ENCODE assay signal across 1 cellular context in the genomic region with DNA sequence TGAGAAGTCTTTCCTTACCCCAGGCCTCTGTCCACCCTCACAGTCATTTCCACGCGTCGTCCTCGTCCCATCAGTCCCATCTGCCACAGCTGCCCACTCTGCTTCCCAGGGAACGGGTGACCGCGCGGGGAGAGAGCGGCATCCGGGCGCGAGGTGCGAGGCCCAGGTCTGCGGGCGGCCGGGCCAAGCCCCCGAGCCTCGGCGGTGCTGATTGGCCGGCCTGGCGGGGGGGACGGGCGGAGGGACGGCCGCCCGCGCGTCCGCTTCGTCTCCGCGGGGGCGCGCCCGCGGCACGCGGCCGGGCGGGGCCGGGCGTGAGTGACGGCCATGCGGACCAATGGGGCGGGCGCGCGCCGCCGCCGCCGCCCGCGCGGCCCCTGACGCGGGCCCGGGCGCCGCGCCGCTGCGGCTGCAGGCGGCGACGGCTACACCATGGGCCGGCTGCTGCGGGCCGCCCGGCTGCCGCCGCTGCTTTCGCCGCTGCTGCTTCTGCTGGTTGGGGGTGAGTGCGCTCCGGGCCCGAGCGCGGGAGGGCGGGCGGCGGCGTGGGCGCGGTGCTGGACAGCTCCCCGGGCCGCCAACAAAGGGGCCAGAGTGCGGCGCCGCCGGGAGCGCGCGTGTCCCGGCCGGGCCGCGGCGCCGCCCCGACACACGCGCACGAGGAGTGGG.
TF ChIP-seq lines count a peak whose summit lies in the region.

A gene with protein sequence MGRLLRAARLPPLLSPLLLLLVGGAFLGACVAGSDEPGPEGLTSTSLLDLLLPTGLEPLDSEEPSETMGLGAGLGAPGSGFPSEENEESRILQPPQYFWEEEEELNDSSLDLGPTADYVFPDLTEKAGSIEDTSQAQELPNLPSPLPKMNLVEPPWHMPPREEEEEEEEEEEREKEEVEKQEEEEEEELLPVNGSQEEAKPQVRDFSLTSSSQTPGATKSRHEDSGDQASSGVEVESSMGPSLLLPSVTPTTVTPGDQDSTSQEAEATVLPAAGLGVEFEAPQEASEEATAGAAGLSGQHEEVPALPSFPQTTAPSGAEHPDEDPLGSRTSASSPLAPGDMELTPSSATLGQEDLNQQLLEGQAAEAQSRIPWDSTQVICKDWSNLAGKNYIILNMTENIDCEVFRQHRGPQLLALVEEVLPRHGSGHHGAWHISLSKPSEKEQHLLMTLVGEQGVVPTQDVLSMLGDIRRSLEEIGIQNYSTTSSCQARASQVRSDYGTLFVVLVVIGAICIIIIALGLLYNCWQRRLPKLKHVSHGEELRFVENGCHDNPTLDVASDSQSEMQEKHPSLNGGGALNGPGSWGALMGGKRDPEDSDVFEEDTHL (plus strand): TSS at position 398 of the 669 bp plus-strand sequence. CDS start 35 bp downstream, at position 433.

TF ChIP-seq in HepG2, 621 proteins besides CTCF, POLR2A, EP300 and RAD21 (continued from another document and continues in another):
- TF ChIP-seq, protein P1, sequence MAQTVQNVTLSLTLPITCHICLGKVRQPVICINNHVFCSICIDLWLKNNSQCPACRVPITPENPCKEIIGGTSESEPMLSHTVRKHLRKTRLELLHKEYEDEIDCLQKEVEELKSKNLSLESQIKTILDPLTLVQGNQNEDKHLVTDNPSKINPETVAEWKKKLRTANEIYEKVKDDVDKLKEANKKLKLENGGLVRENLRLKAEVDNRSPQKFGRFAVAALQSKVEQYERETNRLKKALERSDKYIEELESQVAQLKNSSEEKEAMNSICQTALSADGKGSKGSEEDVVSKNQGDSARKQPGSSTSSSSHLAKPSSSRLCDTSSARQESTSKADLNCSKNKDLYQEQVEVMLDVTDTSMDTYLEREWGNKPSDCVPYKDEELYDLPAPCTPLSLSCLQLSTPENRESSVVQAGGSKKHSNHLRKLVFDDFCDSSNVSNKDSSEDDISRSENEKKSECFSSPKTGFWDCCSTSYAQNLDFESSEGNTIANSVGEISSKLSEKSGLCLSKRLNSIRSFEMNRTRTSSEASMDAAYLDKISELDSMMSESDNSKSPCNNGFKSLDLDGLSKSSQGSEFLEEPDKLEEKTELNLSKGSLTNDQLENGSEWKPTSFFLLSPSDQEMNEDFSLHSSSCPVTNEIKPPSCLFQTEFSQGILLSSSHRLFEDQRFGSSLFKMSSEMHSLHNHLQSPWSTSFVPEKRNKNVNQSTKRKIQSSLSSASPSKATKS (CRISPR knock-in tag; IDR thresholded peaks at IDR 0.05) = no peak
- peak; percentile 22 for TF ChIP-seq CHCHD3 (CRISPR knock-in tag; IDR thresholded peaks at IDR 0.05)
- no peak for TF ChIP-seq PRPF4 (IDR thresholded peaks at IDR 0.05; ENCODE audit: low read depth, low read length, poor library complexity, severe bottlenecking)
- 0 out of 2 replicates have a peak, but pooled peaks have one; percentile 15 for TF ChIP-seq ELF1 (CRISPR knock-in tag; IDR thresholded peaks at IDR 0.05)
- TF ChIP-seq KLF15 (CRISPR knock-in tag; IDR thresholded peaks at IDR 0.05; ENCODE audit: borderline replicate concordance) = peak; percentile 82; the same call in 1 of the 2 replicates
- TF ChIP-seq, protein P2, sequence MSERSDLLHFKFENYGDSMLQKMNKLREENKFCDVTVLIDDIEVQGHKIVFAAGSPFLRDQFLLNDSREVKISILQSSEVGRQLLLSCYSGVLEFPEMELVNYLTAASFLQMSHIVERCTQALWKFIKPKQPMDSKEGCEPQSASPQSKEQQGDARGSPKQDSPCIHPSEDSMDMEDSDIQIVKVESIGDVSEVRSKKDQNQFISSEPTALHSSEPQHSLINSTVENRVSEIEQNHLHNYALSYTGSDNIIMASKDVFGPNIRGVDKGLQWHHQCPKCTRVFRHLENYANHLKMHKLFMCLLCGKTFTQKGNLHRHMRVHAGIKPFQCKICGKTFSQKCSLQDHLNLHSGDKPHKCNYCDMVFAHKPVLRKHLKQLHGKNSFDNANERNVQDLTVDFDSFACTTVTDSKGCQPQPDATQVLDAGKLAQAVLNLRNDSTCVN (CRISPR knock-in tag; IDR thresholded peaks at IDR 0.05; ENCODE audit: borderline replicate concordance) = no peak
- TF ChIP-seq ZNF616 (CRISPR knock-in tag; IDR thresholded peaks at IDR 0.05; ENCODE audit: low read depth) = peak; percentile 71; the same call in 1 of the 2 replicates
- peak; percentile 93 for TF ChIP-seq SALL1 (CRISPR knock-in tag; IDR thresholded peaks at IDR 0.05)
- no peak for TF ChIP-seq ZZZ3 (CRISPR knock-in tag; IDR thresholded peaks at IDR 0.05; ENCODE audit: borderline replicate concordance)
- no peak for TF ChIP-seq ADNP (CRISPR knock-in tag; IDR thresholded peaks at IDR 0.05)
- TF ChIP-seq BHLHE40 (IDR thresholded peaks at IDR 0.05; ENCODE audit: low read length) = no peak; the same call in 1 of the 2 replicates
- peak; percentile 91 for TF ChIP-seq ATF7-NPFF (CRISPR knock-in tag; IDR thresholded peaks at IDR 0.05; ENCODE audit: low read depth)
- TF ChIP-seq ZNF629 (CRISPR knock-in tag; conservative IDR thresholded peaks at IDR 0.05) = no peak
- TF ChIP-seq RFX3 (CRISPR knock-in tag; IDR thresholded peaks at IDR 0.05) = no peak
- TF ChIP-seq, protein P3, sequence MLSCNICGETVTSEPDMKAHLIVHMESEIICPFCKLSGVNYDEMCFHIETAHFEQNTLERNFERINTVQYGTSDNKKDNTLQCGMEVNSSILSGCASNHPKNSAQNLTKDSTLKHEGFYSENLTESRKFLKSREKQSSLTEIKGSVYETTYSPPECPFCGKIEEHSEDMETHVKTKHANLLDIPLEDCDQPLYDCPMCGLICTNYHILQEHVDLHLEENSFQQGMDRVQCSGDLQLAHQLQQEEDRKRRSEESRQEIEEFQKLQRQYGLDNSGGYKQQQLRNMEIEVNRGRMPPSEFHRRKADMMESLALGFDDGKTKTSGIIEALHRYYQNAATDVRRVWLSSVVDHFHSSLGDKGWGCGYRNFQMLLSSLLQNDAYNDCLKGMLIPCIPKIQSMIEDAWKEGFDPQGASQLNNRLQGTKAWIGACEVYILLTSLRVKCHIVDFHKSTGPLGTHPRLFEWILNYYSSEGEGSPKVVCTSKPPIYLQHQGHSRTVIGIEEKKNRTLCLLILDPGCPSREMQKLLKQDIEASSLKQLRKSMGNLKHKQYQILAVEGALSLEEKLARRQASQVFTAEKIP (CRISPR knock-in tag; IDR thresholded peaks at IDR 0.05; ENCODE audit: borderline replicate concordance) = no peak
- TF ChIP-seq GTF2F1 (IDR thresholded peaks at IDR 0.05; ENCODE audit: low read length) = no peak
- TF ChIP-seq ZNF530 (CRISPR knock-in tag; IDR thresholded peaks at IDR 0.05; ENCODE audit: low read depth) = no peak
- TF ChIP-seq, protein P4, sequence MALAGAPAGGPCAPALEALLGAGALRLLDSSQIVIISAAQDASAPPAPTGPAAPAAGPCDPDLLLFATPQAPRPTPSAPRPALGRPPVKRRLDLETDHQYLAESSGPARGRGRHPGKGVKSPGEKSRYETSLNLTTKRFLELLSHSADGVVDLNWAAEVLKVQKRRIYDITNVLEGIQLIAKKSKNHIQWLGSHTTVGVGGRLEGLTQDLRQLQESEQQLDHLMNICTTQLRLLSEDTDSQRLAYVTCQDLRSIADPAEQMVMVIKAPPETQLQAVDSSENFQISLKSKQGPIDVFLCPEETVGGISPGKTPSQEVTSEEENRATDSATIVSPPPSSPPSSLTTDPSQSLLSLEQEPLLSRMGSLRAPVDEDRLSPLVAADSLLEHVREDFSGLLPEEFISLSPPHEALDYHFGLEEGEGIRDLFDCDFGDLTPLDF (CRISPR knock-in tag; IDR thresholded peaks at IDR 0.05) = no peak
- TF ChIP-seq THAP11 (CRISPR knock-in tag; IDR thresholded peaks at IDR 0.05) = peak; percentile 48
- TF ChIP-seq MTA3 (CRISPR knock-in tag; IDR thresholded peaks at IDR 0.05) = no peak
- TF ChIP-seq ZC3H13 (CRISPR knock-in tag; IDR thresholded peaks at IDR 0.05) = peak; percentile 61; the same call in 1 of the 2 replicates
- no peak for TF ChIP-seq ZNF660 (CRISPR knock-in tag; IDR thresholded peaks at IDR 0.05; ENCODE audit: borderline replicate concordance, low read depth)
- TF ChIP-seq TAF1 (CRISPR knock-in tag; IDR thresholded peaks at IDR 0.05) = no peak
- TF ChIP-seq, protein P5, sequence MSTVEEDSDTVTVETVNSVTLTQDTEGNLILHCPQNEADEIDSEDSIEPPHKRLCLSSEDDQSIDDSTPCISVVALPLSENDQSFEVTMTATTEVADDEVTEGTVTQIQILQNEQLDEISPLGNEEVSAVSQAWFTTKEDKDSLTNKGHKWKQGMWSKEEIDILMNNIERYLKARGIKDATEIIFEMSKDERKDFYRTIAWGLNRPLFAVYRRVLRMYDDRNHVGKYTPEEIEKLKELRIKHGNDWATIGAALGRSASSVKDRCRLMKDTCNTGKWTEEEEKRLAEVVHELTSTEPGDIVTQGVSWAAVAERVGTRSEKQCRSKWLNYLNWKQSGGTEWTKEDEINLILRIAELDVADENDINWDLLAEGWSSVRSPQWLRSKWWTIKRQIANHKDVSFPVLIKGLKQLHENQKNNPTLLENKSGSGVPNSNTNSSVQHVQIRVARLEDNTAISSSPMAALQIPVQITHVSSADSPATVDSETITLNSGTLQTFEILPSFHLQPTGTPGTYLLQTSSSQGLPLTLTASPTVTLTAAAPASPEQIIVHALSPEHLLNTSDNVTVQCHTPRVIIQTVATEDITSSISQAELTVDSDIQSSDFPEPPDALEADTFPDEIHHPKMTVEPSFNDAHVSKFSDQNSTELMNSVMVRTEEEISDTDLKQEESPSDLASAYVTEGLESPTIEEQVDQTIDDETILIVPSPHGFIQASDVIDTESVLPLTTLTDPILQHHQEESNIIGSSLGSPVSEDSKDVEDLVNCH (CRISPR knock-in tag; IDR thresholded peaks at IDR 0.05) = no peak
- TF ChIP-seq, protein P6, sequence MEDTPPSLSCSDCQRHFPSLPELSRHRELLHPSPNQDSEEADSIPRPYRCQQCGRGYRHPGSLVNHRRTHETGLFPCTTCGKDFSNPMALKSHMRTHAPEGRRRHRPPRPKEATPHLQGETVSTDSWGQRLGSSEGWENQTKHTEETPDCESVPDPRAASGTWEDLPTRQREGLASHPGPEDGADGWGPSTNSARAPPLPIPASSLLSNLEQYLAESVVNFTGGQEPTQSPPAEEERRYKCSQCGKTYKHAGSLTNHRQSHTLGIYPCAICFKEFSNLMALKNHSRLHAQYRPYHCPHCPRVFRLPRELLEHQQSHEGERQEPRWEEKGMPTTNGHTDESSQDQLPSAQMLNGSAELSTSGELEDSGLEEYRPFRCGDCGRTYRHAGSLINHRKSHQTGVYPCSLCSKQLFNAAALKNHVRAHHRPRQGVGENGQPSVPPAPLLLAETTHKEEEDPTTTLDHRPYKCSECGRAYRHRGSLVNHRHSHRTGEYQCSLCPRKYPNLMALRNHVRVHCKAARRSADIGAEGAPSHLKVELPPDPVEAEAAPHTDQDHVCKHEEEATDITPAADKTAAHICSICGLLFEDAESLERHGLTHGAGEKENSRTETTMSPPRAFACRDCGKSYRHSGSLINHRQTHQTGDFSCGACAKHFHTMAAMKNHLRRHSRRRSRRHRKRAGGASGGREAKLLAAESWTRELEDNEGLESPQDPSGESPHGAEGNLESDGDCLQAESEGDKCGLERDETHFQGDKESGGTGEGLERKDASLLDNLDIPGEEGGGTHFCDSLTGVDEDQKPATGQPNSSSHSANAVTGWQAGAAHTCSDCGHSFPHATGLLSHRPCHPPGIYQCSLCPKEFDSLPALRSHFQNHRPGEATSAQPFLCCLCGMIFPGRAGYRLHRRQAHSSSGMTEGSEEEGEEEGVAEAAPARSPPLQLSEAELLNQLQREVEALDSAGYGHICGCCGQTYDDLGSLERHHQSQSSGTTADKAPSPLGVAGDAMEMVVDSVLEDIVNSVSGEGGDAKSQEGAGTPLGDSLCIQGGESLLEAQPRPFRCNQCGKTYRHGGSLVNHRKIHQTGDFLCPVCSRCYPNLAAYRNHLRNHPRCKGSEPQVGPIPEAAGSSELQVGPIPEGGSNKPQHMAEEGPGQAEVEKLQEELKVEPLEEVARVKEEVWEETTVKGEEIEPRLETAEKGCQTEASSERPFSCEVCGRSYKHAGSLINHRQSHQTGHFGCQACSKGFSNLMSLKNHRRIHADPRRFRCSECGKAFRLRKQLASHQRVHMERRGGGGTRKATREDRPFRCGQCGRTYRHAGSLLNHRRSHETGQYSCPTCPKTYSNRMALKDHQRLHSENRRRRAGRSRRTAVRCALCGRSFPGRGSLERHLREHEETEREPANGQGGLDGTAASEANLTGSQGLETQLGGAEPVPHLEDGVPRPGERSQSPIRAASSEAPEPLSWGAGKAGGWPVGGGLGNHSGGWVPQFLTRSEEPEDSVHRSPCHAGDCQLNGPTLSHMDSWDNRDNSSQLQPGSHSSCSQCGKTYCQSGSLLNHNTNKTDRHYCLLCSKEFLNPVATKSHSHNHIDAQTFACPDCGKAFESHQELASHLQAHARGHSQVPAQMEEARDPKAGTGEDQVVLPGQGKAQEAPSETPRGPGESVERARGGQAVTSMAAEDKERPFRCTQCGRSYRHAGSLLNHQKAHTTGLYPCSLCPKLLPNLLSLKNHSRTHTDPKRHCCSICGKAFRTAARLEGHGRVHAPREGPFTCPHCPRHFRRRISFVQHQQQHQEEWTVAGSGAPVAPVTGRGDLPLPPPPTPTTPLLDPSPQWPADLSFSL (CRISPR knock-in tag; IDR thresholded peaks at IDR 0.05) = no peak
- no peak for TF ChIP-seq ZNF382 (CRISPR knock-in tag; IDR thresholded peaks at IDR 0.05; ENCODE audit: borderline replicate concordance)
- no peak for TF ChIP-seq HDAC6 (IDR thresholded peaks at IDR 0.05; ENCODE audit: low read depth, low read length)
- TF ChIP-seq, protein P7, sequence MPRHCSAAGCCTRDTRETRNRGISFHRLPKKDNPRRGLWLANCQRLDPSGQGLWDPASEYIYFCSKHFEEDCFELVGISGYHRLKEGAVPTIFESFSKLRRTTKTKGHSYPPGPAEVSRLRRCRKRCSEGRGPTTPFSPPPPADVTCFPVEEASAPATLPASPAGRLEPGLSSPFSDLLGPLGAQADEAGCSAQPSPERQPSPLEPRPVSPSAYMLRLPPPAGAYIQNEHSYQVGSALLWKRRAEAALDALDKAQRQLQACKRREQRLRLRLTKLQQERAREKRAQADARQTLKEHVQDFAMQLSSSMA (CRISPR knock-in tag; IDR thresholded peaks at IDR 0.05) = no peak
- TF ChIP-seq CBFB (CRISPR knock-in tag; IDR thresholded peaks at IDR 0.05) = 0 out of 2 replicates have a peak, but pooled peaks have one; percentile 39
- TF ChIP-seq, protein P8, sequence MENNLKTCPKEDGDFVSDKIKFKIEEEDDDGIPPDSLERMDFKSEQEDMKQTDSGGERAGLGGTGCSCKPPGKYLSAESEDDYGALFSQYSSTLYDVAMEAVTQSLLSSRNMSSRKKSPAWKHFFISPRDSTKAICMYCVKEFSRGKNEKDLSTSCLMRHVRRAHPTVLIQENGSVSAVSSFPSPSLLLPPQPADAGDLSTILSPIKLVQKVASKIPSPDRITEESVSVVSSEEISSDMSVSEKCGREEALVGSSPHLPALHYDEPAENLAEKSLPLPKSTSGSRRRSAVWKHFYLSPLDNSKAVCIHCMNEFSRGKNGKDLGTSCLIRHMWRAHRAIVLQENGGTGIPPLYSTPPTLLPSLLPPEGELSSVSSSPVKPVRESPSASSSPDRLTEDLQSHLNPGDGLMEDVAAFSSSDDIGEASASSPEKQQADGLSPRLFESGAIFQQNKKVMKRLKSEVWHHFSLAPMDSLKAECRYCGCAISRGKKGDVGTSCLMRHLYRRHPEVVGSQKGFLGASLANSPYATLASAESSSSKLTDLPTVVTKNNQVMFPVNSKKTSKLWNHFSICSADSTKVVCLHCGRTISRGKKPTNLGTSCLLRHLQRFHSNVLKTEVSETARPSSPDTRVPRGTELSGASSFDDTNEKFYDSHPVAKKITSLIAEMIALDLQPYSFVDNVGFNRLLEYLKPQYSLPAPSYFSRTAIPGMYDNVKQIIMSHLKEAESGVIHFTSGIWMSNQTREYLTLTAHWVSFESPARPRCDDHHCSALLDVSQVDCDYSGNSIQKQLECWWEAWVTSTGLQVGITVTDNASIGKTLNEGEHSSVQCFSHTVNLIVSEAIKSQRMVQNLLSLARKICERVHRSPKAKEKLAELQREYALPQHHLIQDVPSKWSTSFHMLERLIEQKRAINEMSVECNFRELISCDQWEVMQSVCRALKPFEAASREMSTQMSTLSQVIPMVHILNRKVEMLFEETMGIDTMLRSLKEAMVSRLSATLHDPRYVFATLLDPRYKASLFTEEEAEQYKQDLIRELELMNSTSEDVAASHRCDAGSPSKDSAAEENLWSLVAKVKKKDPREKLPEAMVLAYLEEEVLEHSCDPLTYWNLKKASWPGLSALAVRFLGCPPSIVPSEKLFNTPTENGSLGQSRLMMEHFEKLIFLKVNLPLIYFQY (CRISPR knock-in tag; IDR thresholded peaks at IDR 0.05; ENCODE audit: borderline replicate concordance) = peak; percentile 28; the same call in 1 of the 2 replicates
